18 cellular contexts compared by ENCODE assay signal in the genomic region with DNA sequence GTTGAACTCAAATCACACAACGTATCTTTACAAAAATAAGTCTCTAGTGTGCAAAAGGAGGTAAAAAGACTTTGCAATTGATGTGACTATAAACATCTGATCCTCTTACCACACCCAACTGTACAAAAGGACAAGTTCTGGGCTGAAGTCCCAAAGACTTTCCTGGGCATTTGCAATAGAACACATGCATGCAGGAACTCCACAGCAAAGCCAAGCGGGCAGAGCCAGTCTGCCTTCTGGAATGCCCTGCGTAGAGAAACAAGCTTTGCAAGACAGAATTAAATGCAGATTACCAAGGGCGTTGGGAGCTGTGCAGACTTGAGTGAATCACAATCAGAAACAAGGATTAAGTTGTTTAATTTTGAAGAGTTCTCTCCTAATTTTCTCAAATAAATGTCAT.
"Had no signal": no experiment of that assay in that cellular context is flagged by ENCODE, and none has a peak within 500 bp of the region (broad histone marks: within the 10 kb centered on the region; RNA-seq: fewer than 3 reads in every experiment).

No MANE protein-coding gene starts in this region.

- H3K27me3 ChIP-seq: adrenal gland, dorsolateral prefrontal cortex, ovary, transverse colon had no signal

- H3K4me3 ChIP-seq: adrenal gland, dorsolateral prefrontal cortex, ovary, transverse colon had no signal

- H3K36me3 ChIP-seq: adrenal gland, ovary, transverse colon had no signal

- H3K4me1 ChIP-seq: adrenal gland, transverse colon had no signal

- H3K9me3 ChIP-seq: adrenal gland, ovary, transverse colon had no signal

- H3K27ac ChIP-seq: adrenal gland, dorsolateral prefrontal cortex, ovary, transverse colon had no signal

- DNase-seq: activated CD4-positive, alpha-beta T cell treated with anti-CD3 and anti-CD28 coated beads, Interleukin-2, amount 50 U/mL, for 48 hours; activated CD4-positive, CD25-positive, alpha-beta regulatory T cell treated with anti-CD3 and anti-CD28 coated beads, Interleukin-2, amount 50 U/mL, for 72 hours; activated CD8-positive, alpha-beta memory T cell treated with anti-CD3 and anti-CD28 coated beads, Interleukin-2, amount 10 ng/mL, durations not matched to agents 7 days and 5 days; activated effector memory CD4-positive, alpha-beta T cell treated with Interleukin-2 at 50 U/mL for 16 hours; activated naive CD4-positive, alpha-beta T cell treated with anti-CD3 and anti-CD28 coated beads, Interleukin-2, amount 50 U/mL, for 16 hours; activated T-cell treated with anti-CD3 and anti-CD28 coated beads, Interleukin-2, amount 50 U/mL, for 24 hours; dorsolateral prefrontal cortex; endodermal cell; erythroblast; foreskin melanocyte; left colon; naive thymus-derived CD4-positive, alpha-beta T cell; ovary; small intestine; stimulated activated CD4-positive, alpha-beta T cell treated with anti-CD3 and anti-CD28 coated beads, Interleukin-4, amount 100 ng/mL, for 24 hours; stimulated activated naive CD4-positive, alpha-beta T cell; transverse colon had no signal

- ATAC-seq: activated CD8-positive, alpha-beta memory T cell treated with anti-CD3 and anti-CD28 coated beads, Interleukin-2, amount 10 ng/mL, durations not matched to agents 7 days and 5 days; left colon; naive thymus-derived CD4-positive, alpha-beta T cell had no signal
